Comparison of ENCODE assay signal across 1 cellular context in the genomic region with DNA sequence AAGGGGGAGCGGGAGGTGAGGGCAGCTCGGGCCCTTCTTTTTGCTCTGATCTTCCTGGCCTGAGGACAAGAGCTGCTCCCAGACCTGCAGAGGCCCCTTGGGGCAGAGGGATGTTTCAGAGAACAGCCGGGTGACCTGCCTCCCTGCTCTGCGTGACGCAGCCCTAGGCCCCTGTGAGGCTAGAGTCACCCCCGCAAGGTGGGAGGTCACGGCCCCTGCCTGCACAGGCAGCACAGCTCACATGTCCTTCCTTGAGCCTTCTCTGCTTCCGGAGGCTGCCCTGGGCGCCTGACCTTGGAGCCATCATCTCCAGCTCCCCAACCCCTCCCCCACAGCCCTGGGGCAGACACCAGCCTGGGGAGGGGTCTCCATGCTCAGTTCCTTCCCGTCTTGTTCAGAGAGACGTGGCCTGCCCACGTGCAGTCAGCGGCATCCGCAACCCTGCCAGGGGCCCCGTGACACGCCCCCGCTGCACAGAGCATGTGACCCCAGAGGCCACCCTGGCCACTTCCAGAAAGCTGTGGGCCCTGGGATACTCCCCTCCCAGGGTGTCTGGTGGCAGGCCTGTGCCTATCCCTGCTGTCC.
TF ChIP-seq lines count a peak whose summit lies in the region.

Gene BIRC7, plus strand, starts transcription at position 507 of the 585 bp plus-strand sequence. CDS start 192 bp downstream, outside the sequence.

TF ChIP-seq in HepG2, 621 proteins besides CTCF, POLR2A, EP300 and RAD21 (continued from another document and continues in another):
- TF ChIP-seq NR2F6 (IDR thresholded peaks at IDR 0.05) (peak; percentile 75), NR2F6 (CRISPR knock-in tag; IDR thresholded peaks at IDR 0.05) (peak; percentile 81), MLLT10 (CRISPR knock-in tag; IDR thresholded peaks at IDR 0.05) (no peak), PAXIP1 (CRISPR knock-in tag; conservative IDR thresholded peaks at IDR 0.05) (peak; percentile 65), ZNF335 (CRISPR knock-in tag; IDR thresholded peaks at IDR 0.05) (0 out of 2 replicates have a peak, but pooled peaks have one; percentile 38), CREB1 (IDR thresholded peaks at IDR 0.05) (0 out of 2 replicates have a peak, but pooled peaks have one; percentile 12), CREB1 (CRISPR knock-in tag; IDR thresholded peaks at IDR 0.05) (no peak), YEATS2 (CRISPR knock-in tag; IDR thresholded peaks at IDR 0.05; ENCODE audit: borderline replicate concordance) (0 out of 2 replicates have a peak, but pooled peaks have one; percentile 23), POLR2G (IDR thresholded peaks at IDR 0.05; ENCODE audit: low read depth, low read length) (no peak), ZNF546 (CRISPR knock-in tag; conservative IDR thresholded peaks at IDR 0.05) (0 out of 2 replicates have a peak, but pooled peaks have one; percentile 39), MNT (IDR thresholded peaks at IDR 0.05) (peak; percentile 52), SRY (CRISPR knock-in tag; IDR thresholded peaks at IDR 0.05) (peak; percentile 63; the same call in 1 of the 2 replicates), CBX5 (CRISPR knock-in tag; IDR thresholded peaks at IDR 0.05; ENCODE audit: borderline replicate concordance) (no peak), ZNF263 (CRISPR knock-in tag; IDR thresholded peaks at IDR 0.05) (peak; percentile 57; the same call in 1 of the 2 replicates), ZNF501 (CRISPR knock-in tag; IDR thresholded peaks at IDR 0.05) (peak; percentile 47; the same call in 1 of the 2 replicates), ZKSCAN1 (IDR thresholded peaks at IDR 0.05; ENCODE audit: low read length) (no peak), ZBTB10 (CRISPR knock-in tag; IDR thresholded peaks at IDR 0.05; ENCODE audit: borderline replicate concordance) (peak; percentile 37; the same call in 1 of the 2 replicates), ZNF646 (CRISPR knock-in tag; IDR thresholded peaks at IDR 0.05) (no peak), SP1 (IDR thresholded peaks at IDR 0.05) (no peak), SP1 (CRISPR knock-in tag; IDR thresholded peaks at IDR 0.05) (0 out of 2 replicates have a peak, but pooled peaks have one; percentile 29), ZNF512B (CRISPR knock-in tag; IDR thresholded peaks at IDR 0.05; ENCODE audit: borderline replicate concordance) (no peak; the same call in 1 of the 2 replicates), MYPOP (CRISPR knock-in tag; IDR thresholded peaks at IDR 0.05) (peak; percentile 30; the same call in 1 of the 2 replicates), ZIK1 (CRISPR knock-in tag; IDR thresholded peaks at IDR 0.05; ENCODE audit: borderline replicate concordance, low read depth) (0 out of 2 replicates have a peak, but pooled peaks have one; percentile 24)
- TF ChIP-seq, protein P1, sequence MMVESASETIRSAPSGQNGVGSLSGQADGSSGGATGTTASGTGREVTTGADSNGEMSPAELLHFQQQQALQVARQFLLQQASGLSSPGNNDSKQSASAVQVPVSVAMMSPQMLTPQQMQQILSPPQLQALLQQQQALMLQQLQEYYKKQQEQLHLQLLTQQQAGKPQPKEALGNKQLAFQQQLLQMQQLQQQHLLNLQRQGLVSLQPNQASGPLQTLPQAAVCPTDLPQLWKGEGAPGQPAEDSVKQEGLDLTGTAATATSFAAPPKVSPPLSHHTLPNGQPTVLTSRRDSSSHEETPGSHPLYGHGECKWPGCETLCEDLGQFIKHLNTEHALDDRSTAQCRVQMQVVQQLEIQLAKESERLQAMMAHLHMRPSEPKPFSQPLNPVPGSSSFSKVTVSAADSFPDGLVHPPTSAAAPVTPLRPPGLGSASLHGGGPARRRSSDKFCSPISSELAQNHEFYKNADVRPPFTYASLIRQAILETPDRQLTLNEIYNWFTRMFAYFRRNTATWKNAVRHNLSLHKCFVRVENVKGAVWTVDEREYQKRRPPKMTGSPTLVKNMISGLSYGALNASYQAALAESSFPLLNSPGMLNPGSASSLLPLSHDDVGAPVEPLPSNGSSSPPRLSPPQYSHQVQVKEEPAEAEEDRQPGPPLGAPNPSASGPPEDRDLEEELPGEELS (CRISPR knock-in tag; IDR thresholded peaks at IDR 0.05), result 0 out of 2 replicates have a peak, but pooled peaks have one; percentile 4
